In genomic region chr17:39564201-39564828, GRCh38 we compare ENCODE assay signal across 16 cellular contexts. TPM values are rescaled to one million over a fixed set of nuclear protein-coding genes. Genes with fewer than 3 reads are reported as not detected.
DNase-seq lines count a peak whose midpoint lies in the region; ATAC-seq, FAIRE-seq and TF ChIP-seq lines count a peak whose summit lies in the region.
"Had no signal": no experiment of that assay in that cellular context is flagged by ENCODE, and none has a peak within 500 bp of the region (broad histone marks: within the 10 kb centered on the region; RNA-seq: fewer than 3 reads in every experiment).

No MANE protein-coding gene starts in this region.

- peaks cover 20% of the 10 kb centered on the region for H3K4me1 Mint-ChIP-seq in GM23338
- H3K4me1 Mint-ChIP-seq: naive thymus-derived CD8-positive, alpha-beta T cell had no signal

- no peaks in the 10 kb centered on the region for H3K9me3 ChIP-seq in neuronal stem cell (replicated peaks in 1 of 2; ENCODE audit: control insufficient read depth in 2 of 2, insufficient read depth in 1 of 2, low read depth in 1 of 2, low read length in 2 of 2)
- H3K9me3 ChIP-seq: Caco-2, tibial artery had no signal

- H3K79me1 ChIP-seq in neuronal stem cell (ENCODE audit: low read depth, low read length), result no peaks in the 10 kb centered on the region

- no peak overlapping the region for H2BK12ac ChIP-seq in neuronal stem cell (ENCODE audit: low read length)

- H4K20me1 ChIP-seq in GM23338 (replicated peaks; ENCODE audit: insufficient read depth), result no peaks in the 10 kb centered on the region

- no peak for TF ChIP-seq CTCF in GM23338 (conservative IDR thresholded peaks at IDR 0.05; ENCODE audit: low read depth in 2 of 2)
- no peak for TF ChIP-seq CTCF in foreskin keratinocyte (conservative IDR thresholded peaks at IDR 0.05)
- no peak for TF ChIP-seq CTCF in D721Med (IDR thresholded peaks at IDR 0.05; ENCODE audit: insufficient read depth, missing control alignments)

- H2BK120ac ChIP-seq in neuronal stem cell (ENCODE audit: low read depth, low read length), result no peak overlapping the region

- peak overlapping the region; percentile 74 for H3K4me2 ChIP-seq in GM23338
- no peak overlapping the region for H3K4me2 ChIP-seq in neuronal stem cell (ENCODE audit: insufficient read depth, low read length, poor library complexity, severe bottlenecking)

- FAIRE-seq in D721Med (lab: Jason Lieb, UNC), result no peak
- FAIRE-seq: GM12878 had no signal

- H4K91ac ChIP-seq in neuronal stem cell (ENCODE audit: low read depth, low read length, poor library complexity), result no peak overlapping the region

- peaks cover 11% of the 10 kb centered on the region for H3K27me3 Mint-ChIP-seq in GM23338 (ENCODE audit: insufficient read depth, low read depth, poor library complexity)
- H3K27me3 Mint-ChIP-seq: naive thymus-derived CD8-positive, alpha-beta T cell had no signal

- H3K27me3 ChIP-seq in GM23338 (ENCODE audit: insufficient read depth), result no peaks in the 10 kb centered on the region
- H3K27me3 ChIP-seq in neuronal stem cell (ENCODE audit: control insufficient read depth in 3 of 3, insufficient read depth in 3 of 3, low read depth in 1 of 3, low read length in 3 of 3), result no peaks in the 10 kb centered on the region
- H3K27me3 ChIP-seq in foreskin keratinocyte, result no peaks in the 10 kb centered on the region
- H3K27me3 ChIP-seq: tibial artery had no signal

- no peak overlapping the region for H2AFZ ChIP-seq in GM23338
- no peak overlapping the region for H2AFZ ChIP-seq in neuronal stem cell (ENCODE audit: low read length)

- H3K27ac Mint-ChIP-seq in GM23338, result peak overlapping the region; percentile 74; the same call in 1 of the 2 replicates

- no peaks in the 10 kb centered on the region for H3K9me3 Mint-ChIP-seq in GM23338
- H3K9me3 Mint-ChIP-seq: naive thymus-derived CD8-positive, alpha-beta T cell had no signal

- H3K14ac ChIP-seq in neuronal stem cell (ENCODE audit: low read length), result no peak overlapping the region

- peak overlapping the region; percentile 61 for H3K4me3 Mint-ChIP-seq in GM23338
- H3K4me3 Mint-ChIP-seq: naive thymus-derived CD8-positive, alpha-beta T cell had no signal

- no peak overlapping the region for H3K4me3 ChIP-seq in GM23338
- no peak overlapping the region for H3K4me3 ChIP-seq in neuronal stem cell (ENCODE audit: low read length in 2 of 2)
- H3K4me3 ChIP-seq: coronary artery, GM12878, tibial artery had no signal

- H3K9ac ChIP-seq in neuronal stem cell (ENCODE audit: low read depth, low read length, poor library complexity), result no peak overlapping the region

- H3K4ac ChIP-seq in neuronal stem cell (ENCODE audit: low read length), result no peak overlapping the region

- H3K27ac ChIP-seq in GM23338 (ENCODE audit: low read depth), result no peak overlapping the region
- peak overlapping the region; percentile 63 for H3K27ac ChIP-seq in cingulate gyrus (ENCODE audit: low read depth, low read length)
- H3K27ac ChIP-seq in neuronal stem cell (replicated peaks; ENCODE audit: low read length), result peak overlapping the region; percentile 54
- no peak overlapping the region for H3K27ac ChIP-seq in foreskin keratinocyte
- H3K27ac ChIP-seq: coronary artery, tibial artery, WERI-Rb-1 had no signal

- H2AK5ac ChIP-seq in neuronal stem cell (ENCODE audit: low read depth, low read length), result no peak overlapping the region

- peak; percentile 96 for ATAC-seq in GM23338
- ATAC-seq in foreskin keratinocyte, result no peak
- ATAC-seq: GM12878; naive thymus-derived CD8-positive, alpha-beta T cell had no signal

- peaks cover 9% of the 10 kb centered on the region; the same call in 1 of the 2 replicates for H3F3A ChIP-seq in GM23338 (replicated peaks; ENCODE audit: low read depth)

- peaks cover 3% of the 10 kb centered on the region; the same call in 1 of the 3 replicates for H3K36me3 Mint-ChIP-seq in GM23338 (ENCODE audit: low read depth)

- no peak overlapping the region for H2BK5ac ChIP-seq in neuronal stem cell (ENCODE audit: low read length)

- no peaks in the 10 kb centered on the region for H3K79me2 ChIP-seq in GM23338 (replicated peaks; ENCODE audit: insufficient read depth)

- H3K36me3 ChIP-seq in GM23338 (ENCODE audit: insufficient read depth) (no peaks in the 10 kb centered on the region), neuronal stem cell (replicated peaks in 1 of 2; ENCODE audit: control insufficient read depth in 2 of 2, insufficient read depth in 2 of 2, low read length in 2 of 2) (peaks cover 19 to 53% of the 10 kb centered on the region in 2 donors)

- H3K23ac ChIP-seq in neuronal stem cell (ENCODE audit: low read depth, low read length, poor library complexity), result no peak overlapping the region

- no peak overlapping the region for H2BK15ac ChIP-seq in neuronal stem cell (ENCODE audit: low read length)

- WGBS in neuronal stem cell (ENCODE audit: extremely low coverage in 2 of 2, insufficient read length in 2 of 2, insufficient replicate concordance in 1 of 2), 2 donors, result no CpG with 5 or more reads among the region's 4 CpGs

- H3K18ac ChIP-seq in neuronal stem cell (ENCODE audit: low read length), result no peak overlapping the region

- no peak overlapping the region for H4K8ac ChIP-seq in neuronal stem cell (ENCODE audit: low read depth, low read length)

- H3K4me1 ChIP-seq in GM23338 (ENCODE audit: insufficient read depth) (peaks cover 20% of the 10 kb centered on the region), neuronal stem cell (ENCODE audit: control insufficient read depth in 2 of 2, insufficient read depth in 1 of 2, low read depth in 1 of 2, low read length in 2 of 2) (peaks cover 13 to 15% of the 10 kb centered on the region in 2 donors), foreskin keratinocyte (no peaks in the 10 kb centered on the region)
- H3K4me1 ChIP-seq: Caco-2, tibial artery had no signal

- H3K9me2 ChIP-seq in GM23338 (ENCODE audit: insufficient read depth), result no peaks in the 10 kb centered on the region

- DNase-seq in GM23338 (ENCODE audit: low spot score) (peak; percentile 95), NCI-H1694 treated with DMSO at 0.1 percent for 48 hours (lab: John Stamatoyannopoulos, UW) (peak; percentile 40), neuronal stem cell (ENCODE audit: low spot score) (peak; percentile 73), HK-2 (ENCODE audit: unreplicated experiment) (no peak), foreskin keratinocyte (no peak), D721Med (ENCODE audit: insufficient read length, low spot score) (no peak)
- DNase-seq: kidney glomerular epithelial cell; naive thymus-derived CD8-positive, alpha-beta T cell; SHP77 treated with DMSO at 0.1 percent for 48 hours; tibial artery had no signal

TF ChIP-seq in GM23338, 12 proteins besides CTCF, POLR2A, EP300 and RAD21 (continues in another document):
- TF ChIP-seq ETS1 (IDR thresholded peaks at IDR 0.05), result no peak
- TF ChIP-seq ZNF114 (CRISPR knock-in tag; IDR thresholded peaks at IDR 0.05), result no peak
- no peak for TF ChIP-seq ZNF331 (CRISPR knock-in tag; IDR thresholded peaks at IDR 0.05; ENCODE audit: low read depth)
- TF ChIP-seq REST (IDR thresholded peaks at IDR 0.05; ENCODE audit: unreplicated experiment), result no peak
- TF ChIP-seq EZH2 (IDR thresholded peaks at IDR 0.05; ENCODE audit: low read depth, unreplicated experiment), result no peak
- no peak for TF ChIP-seq EZH2phosphoT487 (IDR thresholded peaks at IDR 0.05; ENCODE audit: unreplicated experiment)
- no peak for TF ChIP-seq STAT1 (IDR thresholded peaks at IDR 0.05; ENCODE audit: unreplicated experiment)
- TF ChIP-seq CREB1 (CRISPR knock-in tag; IDR thresholded peaks at IDR 0.05; ENCODE audit: low read depth), result no peak

RNA-seq across cellular contexts. Expression of gene NEUROD2, which starts 43.4 kb away (rescaled TPM):
- not detected in 2 replicates for total RNA-seq in GM23338 (2014; rRNA removed; shearing (Covaris generic))
- not detected in 2 replicates for polyA plus RNA-seq in GM23338 (2016; fragmentation: Nextera tagmentation; extraction: Ambion mirVana)
- not detected for polyA plus RNA-seq in neuronal stem cell (2013, experiment 1 of 2)
- polyA plus RNA-seq in neuronal stem cell (2013, experiment 2 of 2), result not detected
- not detected in 2 replicates for total RNA-seq in foreskin keratinocyte
- not detected in 2 replicates for polyA plus RNA-seq in foreskin keratinocyte
- total RNA-seq: Caco-2; GM12878; naive thymus-derived CD8-positive, alpha-beta T cell; skeletal muscle tissue had no signal
- polyA plus RNA-seq: GM12878; naive thymus-derived CD8-positive, alpha-beta T cell had no signal

Comparison
In these comparisons a context has a peak if more than half of its experiments do, and no peak if none do; other contexts are left out.
1. DNase-seq: peak in GM23338 (single experiment), NCI-H1694 treated with DMSO at 0.1 percent for 48 hours (single experiment) and neuronal stem cell (single experiment); none in HK-2 (single experiment), foreskin keratinocyte (0 of 2) and D721Med (single experiment).
2. H3K27ac ChIP-seq: peak in cingulate gyrus (single experiment) and neuronal stem cell (single experiment); none in GM23338 (single experiment) and foreskin keratinocyte (single experiment).